19 cellular contexts compared by ENCODE assay signal in genomic region chr12:128820253-128820652, GRCh38. TPM values are rescaled to one million over a fixed set of nuclear protein-coding genes. Genes with fewer than 3 reads are reported as not detected.
DNase-seq lines count a peak whose midpoint lies in the region; ATAC-seq and TF ChIP-seq lines count a peak whose summit lies in the region.
"Had no signal": no experiment of that assay in that cellular context is flagged by ENCODE, and none has a peak within 500 bp of the region (broad histone marks: within the 10 kb centered on the region; RNA-seq: fewer than 3 reads in every experiment).

No MANE protein-coding gene starts in this region.

- WGBS in endodermal cell (ENCODE audit: insufficient coverage in 1 of 2, insufficient read length in 1 of 2), 2 experiments, result 95 to 97% methylated on average over 6 of the region's 6 CpGs

- H2AFZ ChIP-seq in Loucy (ENCODE audit: low read length), result no peak overlapping the region
- no peak overlapping the region for H2AFZ ChIP-seq in neural progenitor cell (replicated peaks)
- H2AFZ ChIP-seq: PC-9 had no signal

- H3K9me3 ChIP-seq in DOHH2 (ENCODE audit: control insufficient read depth, insufficient read depth, low read length), result no peaks in the 10 kb centered on the region
- H3K9me3 ChIP-seq in Loucy (ENCODE audit: insufficient read depth, low read depth, low read length), result no peaks in the 10 kb centered on the region
- no peaks in the 10 kb centered on the region for H3K9me3 ChIP-seq in endodermal cell (ENCODE audit: control insufficient read depth, low read length)
- no peaks in the 10 kb centered on the region for H3K9me3 ChIP-seq in neural progenitor cell (ENCODE audit: low read depth)
- H3K9me3 ChIP-seq in left lung, result no peaks in the 10 kb centered on the region
- H3K9me3 ChIP-seq in A673 (ENCODE audit: low read depth, low read length, poor library complexity, severe bottlenecking), result no peaks in the 10 kb centered on the region

- H3K9me3 Mint-ChIP-seq in endodermal cell (no peaks in the 10 kb centered on the region), neural progenitor cell (no peaks in the 10 kb centered on the region), progenitor cell of endocrine pancreas (ENCODE audit: low read depth) (no peaks in the 10 kb centered on the region)
- H3K9me3 Mint-ChIP-seq: activated CD4-positive, alpha-beta T cell treated with anti-CD3 and anti-CD28 coated beads, Interleukin-2, amount 10 ng/mL, durations not matched to agents 7 days and 5 days; activated naive CD4-positive, alpha-beta T cell treated with anti-CD3 and anti-CD28 coated beads, Interleukin-2, amount 10 ng/mL, durations not matched to agents 7 days and 5 days; HFFc6 had no signal

- H3F3A ChIP-seq in DOHH2 (ENCODE audit: control insufficient read depth, insufficient read depth), result peaks cover 27% of the 10 kb centered on the region
- H3F3A ChIP-seq in Loucy (ENCODE audit: low read depth), result no peaks in the 10 kb centered on the region
- H3F3A ChIP-seq in neural progenitor cell (ENCODE audit: low read depth), result peaks cover 23% of the 10 kb centered on the region

- ATAC-seq in left lung, result no peak
- ATAC-seq: left lobe of liver, SK-N-SH treated with all-trans-retinoic acid at 6 μM for 48 hours had no signal

- H4K20me1 ChIP-seq in DOHH2 (ENCODE audit: control insufficient read depth, insufficient read depth, low read depth, low read length) (peaks cover 30% of the 10 kb centered on the region), Loucy (ENCODE audit: insufficient read depth, low read length, poor library complexity, severe bottlenecking) (peaks cover 70% of the 10 kb centered on the region), neural progenitor cell (ENCODE audit: low read depth) (peaks cover 77% of the 10 kb centered on the region)

- H3K4me1 ChIP-seq in DOHH2 (ENCODE audit: control insufficient read depth, low read length), result peaks cover 77% of the 10 kb centered on the region
- H3K4me1 ChIP-seq in Loucy (ENCODE audit: insufficient read depth, low read length, poor library complexity, severe bottlenecking), result peaks cover 57% of the 10 kb centered on the region
- peaks cover 6% of the 10 kb centered on the region for H3K4me1 ChIP-seq in endodermal cell (ENCODE audit: control insufficient read depth, insufficient read depth, low read length)
- H3K4me1 ChIP-seq in neural progenitor cell, result peaks cover 49% of the 10 kb centered on the region
- peaks cover 19 to 81% of the 10 kb centered on the region in 2 donors for H3K4me1 ChIP-seq in left lung
- peaks cover 28% of the 10 kb centered on the region for H3K4me1 ChIP-seq in A673 (ENCODE audit: insufficient read depth, low read length, poor library complexity, severe bottlenecking)

- H3K4me3 Mint-ChIP-seq in endodermal cell, result no peak overlapping the region
- no peak overlapping the region for H3K4me3 Mint-ChIP-seq in neural progenitor cell
- H3K4me3 Mint-ChIP-seq in progenitor cell of endocrine pancreas (ENCODE audit: low read depth), result no peak overlapping the region
- H3K4me3 Mint-ChIP-seq: activated naive CD4-positive, alpha-beta T cell treated with anti-CD3 and anti-CD28 coated beads, Interleukin-2, amount 10 ng/mL, durations not matched to agents 7 days and 5 days; HFFc6 had no signal

- DNase-seq in endodermal cell (no peak), neural progenitor cell (ENCODE audit: low spot score) (no peak), left lung (no peak), A673 (ENCODE audit: low spot score) (no peak), progenitor cell of endocrine pancreas (ENCODE audit: low spot score, unreplicated experiment) (no peak), NCI-H2107 (lab: John Stamatoyannopoulos, UW) (no peak)
- DNase-seq: GF-D8, HFFc6, NCI-H2081 treated with DMSO at 0.1 percent for 48 hours, NCI-H526 treated with DMSO at 0.1 percent for 48 hours, PC-9 had no signal

- H3K4me3 ChIP-seq in DOHH2 (ENCODE audit: low read length) (peak overlapping the region; percentile 98), Loucy (ENCODE audit: low read length, poor library complexity, severe bottlenecking) (peak overlapping the region; percentile 95), endodermal cell (ENCODE audit: low read length) (peak overlapping the region; percentile 37), neural progenitor cell (no peak overlapping the region), left lung (no peak overlapping the region), A673 (ENCODE audit: low read depth, low read length, poor library complexity, severe bottlenecking) (no peak overlapping the region)
- H3K4me3 ChIP-seq: PC-9 had no signal

- H3K27ac ChIP-seq in DOHH2 (ENCODE audit: low read depth, low read length), result peak overlapping the region; percentile 93
- H3K27ac ChIP-seq in endodermal cell (ENCODE audit: low read depth, low read length), result no peak overlapping the region
- H3K27ac ChIP-seq in neural progenitor cell, result peak overlapping the region; percentile 45
- H3K27ac ChIP-seq in left lung, result peak overlapping the region in 1 of 2 donors; percentile 92
- no peak overlapping the region for H3K27ac ChIP-seq in A673 (ENCODE audit: low read depth, low read length, poor library complexity, severe bottlenecking)
- H3K27ac ChIP-seq: PC-9 had no signal

- H3K9ac ChIP-seq in Loucy (ENCODE audit: low read depth, low read length, poor library complexity, severe bottlenecking) (peak overlapping the region; percentile 85), endodermal cell (ENCODE audit: extremely low read depth, low read length, poor library complexity, severe bottlenecking) (no peak overlapping the region), neural progenitor cell (no peak overlapping the region)

- H3K27ac Mint-ChIP-seq in endodermal cell, result no peak overlapping the region
- H3K27ac Mint-ChIP-seq in neural progenitor cell, result no peak overlapping the region
- no peak overlapping the region for H3K27ac Mint-ChIP-seq in progenitor cell of endocrine pancreas
- H3K27ac Mint-ChIP-seq: HFFc6 had no signal

- CTCF ChIA-PET in A673 (lab: Charles Lee), result no interaction called here

- TF ChIP-seq CTCF in DOHH2 (IDR thresholded peaks at IDR 0.05; ENCODE audit: low read depth, low read length, poor library complexity, severe bottlenecking) (no peak), Loucy (conservative IDR thresholded peaks at IDR 0.05; ENCODE audit: low read length) (no peak), endodermal cell (conservative IDR thresholded peaks at IDR 0.05) (no peak), neural progenitor cell (IDR thresholded peaks at IDR 0.05) (no peak), left lung (IDR thresholded peaks at IDR 0.05) (no peak), A673 (conservative IDR thresholded peaks at IDR 0.05; ENCODE audit: low read depth, low read length) (no peak), progenitor cell of endocrine pancreas (IDR thresholded peaks at IDR 0.05; ENCODE audit: unreplicated experiment) (no peak)

- intact Hi-C loops in left lung (cut with DNase I), result no loop called here
- intact Hi-C loops in A673 (cut with micrococcal nuclease; ENCODE audit: unreplicated experiment), result no loop called here

- H3K36me3 Mint-ChIP-seq in endodermal cell (ENCODE audit: low read depth), result peaks cover 15% of the 10 kb centered on the region
- H3K36me3 Mint-ChIP-seq in neural progenitor cell, result peaks cover 18% of the 10 kb centered on the region
- H3K36me3 Mint-ChIP-seq in progenitor cell of endocrine pancreas (ENCODE audit: insufficient read depth), result peaks cover 12% of the 10 kb centered on the region

- no TSS peak for BruUV-seq in A673 (replicated peaks; lab: Mats Ljungman, UMichigan)

- no peaks in the 10 kb centered on the region for H3K9me2 ChIP-seq in DOHH2 (replicated peaks; ENCODE audit: control insufficient read depth, low read length)
- H3K9me2 ChIP-seq in Loucy (replicated peaks; ENCODE audit: low read depth, low read length), result no peaks in the 10 kb centered on the region

- H3K36me3 ChIP-seq in DOHH2 (ENCODE audit: control insufficient read depth, low read length) (peaks cover 71% of the 10 kb centered on the region), Loucy (ENCODE audit: insufficient read depth, low read length) (no peaks in the 10 kb centered on the region), endodermal cell (ENCODE audit: control insufficient read depth, insufficient read depth, low read length) (peaks cover 30% of the 10 kb centered on the region), neural progenitor cell (no peaks in the 10 kb centered on the region), left lung (no peaks in the 10 kb centered on the region), A673 (ENCODE audit: insufficient read depth, low read length, poor library complexity, severe bottlenecking) (no peaks in the 10 kb centered on the region)

- no peaks in the 10 kb centered on the region for H3K27me3 ChIP-seq in DOHH2 (ENCODE audit: control insufficient read depth, low read length)
- H3K27me3 ChIP-seq in Loucy (ENCODE audit: insufficient read depth, low read length, poor library complexity, severe bottlenecking), result no peaks in the 10 kb centered on the region
- H3K27me3 ChIP-seq in endodermal cell (ENCODE audit: control insufficient read depth, insufficient read depth, low read length, poor library complexity, severe bottlenecking), result no peaks in the 10 kb centered on the region
- no peaks in the 10 kb centered on the region for H3K27me3 ChIP-seq in neural progenitor cell
- H3K27me3 ChIP-seq in left lung, result no peaks in the 10 kb centered on the region
- no peaks in the 10 kb centered on the region for H3K27me3 ChIP-seq in A673 (replicated peaks; ENCODE audit: insufficient read depth, low read depth, low read length, poor library complexity)

- peaks cover 94% of the 10 kb centered on the region for H3K79me2 ChIP-seq in DOHH2 (ENCODE audit: control insufficient read depth, low read length)
- peaks cover 93% of the 10 kb centered on the region for H3K79me2 ChIP-seq in Loucy (ENCODE audit: insufficient read depth, low read length)
- H3K79me2 ChIP-seq in neural progenitor cell (ENCODE audit: low read depth), result peaks cover 83% of the 10 kb centered on the region

- H3K4me1 Mint-ChIP-seq in endodermal cell (peaks cover 42% of the 10 kb centered on the region), neural progenitor cell (peaks cover 44% of the 10 kb centered on the region), progenitor cell of endocrine pancreas (ENCODE audit: low read depth) (peaks cover 36% of the 10 kb centered on the region)

- POLR2A ChIA-PET in A673 (lab: Charles Lee; ENCODE audit: low non-redundant PET), result no interaction called here

- H3K4me2 ChIP-seq in DOHH2 (ENCODE audit: low read length) (peak overlapping the region; percentile 99), Loucy (ENCODE audit: low read depth, low read length, poor library complexity, severe bottlenecking) (peak overlapping the region; percentile 84), neural progenitor cell (peak overlapping the region; percentile 66)
- H3K4me2 ChIP-seq: PC-9 had no signal

- H3K27me3 Mint-ChIP-seq in endodermal cell (ENCODE audit: insufficient read depth) (no peaks in the 10 kb centered on the region), neural progenitor cell (ENCODE audit: insufficient read depth, low read depth) (no peaks in the 10 kb centered on the region), progenitor cell of endocrine pancreas (no peaks in the 10 kb centered on the region)
- H3K27me3 Mint-ChIP-seq: activated CD4-positive, alpha-beta T cell treated with anti-CD3 and anti-CD28 coated beads, Interleukin-2, amount 10 ng/mL, durations not matched to agents 7 days and 5 days; activated naive CD4-positive, alpha-beta T cell treated with anti-CD3 and anti-CD28 coated beads, Interleukin-2, amount 10 ng/mL, durations not matched to agents 7 days and 5 days had no signal

RNA-seq across cellular contexts. Expression of gene SLC15A4, which starts 3.5 kb away (rescaled TPM):
- total RNA-seq in endodermal cell (10 to 100 TPM; 28.2 to 39.5 TPM), neural progenitor cell (ENCODE audit: low replicate concordance) (42.3 and 45.7 TPM in 2 replicates), left lung (10 to 100 TPM; 29.6 to 38.2 TPM), A673 (2021) (19.9 and 20.3 TPM in 2 replicates), progenitor cell of endocrine pancreas (31.3 and 33.8 TPM in 2 replicates)
- polyA plus RNA-seq in endodermal cell (2013, experiment 1 of 2), result 18.9 TPM
- polyA plus RNA-seq in endodermal cell (2013, experiment 2 of 2), result 21.5 TPM

RNA-seq across cellular contexts. Expression of gene GLT1D1, which starts 33.0 kb away (rescaled TPM):
- total RNA-seq in endodermal cell, result 10 to 100 TPM; 23.8 to 25.4 TPM
- polyA plus RNA-seq in endodermal cell (2013, experiment 1 of 2), result 7.3 TPM
- 7.9 TPM for polyA plus RNA-seq in endodermal cell (2013, experiment 2 of 2)
- total RNA-seq in neural progenitor cell (ENCODE audit: low replicate concordance), result 5.4 and 7.9 TPM in 2 replicates
- total RNA-seq in left lung, result 10 to 100 TPM in 1 of 2 donors, 1 to 10 TPM in 1; 1.0 to 17.6 TPM
- total RNA-seq in A673 (2021), result not detected in 2 replicates
- 5.7 and 6.5 TPM in 2 replicates for total RNA-seq in progenitor cell of endocrine pancreas
- total RNA-seq: HFFc6, myocyte, PC-9 had no signal
- polyA plus RNA-seq: fibroblast of lung had no signal

Comparison
In these comparisons a context has a peak if more than half of its experiments do, and no peak if none do; other contexts are left out.
1. H3K27ac ChIP-seq: peak in DOHH2 (single experiment) and neural progenitor cell (single experiment); none in endodermal cell (single experiment) and A673 (single experiment).
2. H3K4me3 ChIP-seq: peak in DOHH2 (single experiment), Loucy (single experiment) and endodermal cell (single experiment); none in neural progenitor cell (single experiment), left lung (0 of 2) and A673 (single experiment).
3. Peak in every context shown above with its lines, with median percentiles within 50 percentile points of each other: H3K4me2 ChIP-seq.